ENCODE assay signal across 18 cellular contexts in genomic region chr10:1169186-1169885, GRCh38.
"Had no signal": no experiment of that assay in that cellular context is flagged by ENCODE, and none has a peak within 500 bp of the region (broad histone marks: within the 10 kb centered on the region; RNA-seq: fewer than 3 reads in every experiment).

No MANE protein-coding gene starts in this region.

- H3K4me1 ChIP-seq: heart right ventricle, lower lobe of right lung, neural progenitor cell, prostate gland had no signal

- H3K27ac Mint-ChIP-seq: activated naive CD4-positive, alpha-beta T cell treated with anti-CD3 and anti-CD28 coated beads for 36 hours; activated T-cell treated with anti-CD3 and anti-CD28 coated beads, Interleukin-2, amount 50 U/mL, for 24 hours; activated T-helper 17 cell treated with anti-CD3 and anti-CD28 coated beads, Interleukin-2, amount 50 U/mL, for 72 hours; naive B cell; neural progenitor cell had no signal

- ATAC-seq: activated T-helper 17 cell treated with anti-CD3 and anti-CD28 coated beads, Interleukin-2, amount 50 U/mL, for 72 hours; heart right ventricle; left cardiac atrium; lower lobe of right lung; SK-N-SH treated with all-trans-retinoic acid at 6 μM for 48 hours had no signal

- H3K27me3 ChIP-seq: neural progenitor cell had no signal

- H3K9me3 Mint-ChIP-seq: activated naive CD4-positive, alpha-beta T cell treated with anti-CD3 and anti-CD28 coated beads for 36 hours; activated T-cell treated with anti-CD3 and anti-CD28 coated beads, Interleukin-2, amount 50 U/mL, for 24 hours; activated T-helper 17 cell treated with anti-CD3 and anti-CD28 coated beads, Interleukin-2, amount 50 U/mL, for 72 hours; neural progenitor cell had no signal

- DNase-seq: activated CD8-positive, alpha-beta memory T cell treated with anti-CD3 and anti-CD28 coated beads for 24 hours; activated CD8-positive, alpha-beta memory T cell treated with anti-CD3 and anti-CD28 coated beads, Interleukin-2, amount 50 U/mL, for 4 hours; activated naive CD4-positive, alpha-beta T cell treated with anti-CD3 and anti-CD28 coated beads for 36 hours; activated T-cell treated with anti-CD3 and anti-CD28 coated beads, Interleukin-2, amount 50 U/mL, for 24 hours; cerebellar nuclear complex; cortex of kidney; heart right ventricle; left cardiac atrium; lower lobe of right lung; mesendoderm; naive B cell; stimulated activated naive CD4-positive, alpha-beta T cell treated with Interleukin-2 at 50 U/mL for 16 hours; WERI-Rb-1 had no signal

- H3K27ac ChIP-seq: heart right ventricle, lower lobe of right lung, neural progenitor cell, prostate gland, skin epidermis, WERI-Rb-1 had no signal

- H3K36me3 Mint-ChIP-seq: naive B cell, neural progenitor cell had no signal

- H3K4me3 Mint-ChIP-seq: activated naive CD4-positive, alpha-beta T cell treated with anti-CD3 and anti-CD28 coated beads for 36 hours; activated T-cell treated with anti-CD3 and anti-CD28 coated beads, Interleukin-2, amount 50 U/mL, for 24 hours; activated T-helper 17 cell treated with anti-CD3 and anti-CD28 coated beads, Interleukin-2, amount 50 U/mL, for 72 hours; naive B cell; neural progenitor cell had no signal

- H3K4me3 ChIP-seq: heart right ventricle, lower lobe of right lung, neural progenitor cell, prostate gland, skin epidermis had no signal

- H3K4me1 Mint-ChIP-seq: activated T-helper 17 cell treated with anti-CD3 and anti-CD28 coated beads, Interleukin-2, amount 50 U/mL, for 72 hours; naive B cell had no signal

- H3K9me3 ChIP-seq: heart right ventricle, lower lobe of right lung, prostate gland had no signal

- H3K36me3 ChIP-seq: heart right ventricle, lower lobe of right lung, neural progenitor cell, prostate gland, WERI-Rb-1 had no signal
